ENCODE assay signal across 9 cellular contexts in genomic region chr11:62854825-62855570, GRCh38. TPM values are rescaled to one million over a fixed set of nuclear protein-coding genes. Genes with fewer than 3 reads are reported as not detected.
A peak's percentile ranks its signal among the peaks of the same experiment; 100 is the strongest.
DNase-seq lines count a peak whose midpoint lies in the region; ATAC-seq, FAIRE-seq and TF ChIP-seq lines count a peak whose summit lies in the region.
"Had no signal": no experiment of that assay in that cellular context is flagged by ENCODE, and none has a peak within 500 bp of the region (broad histone marks: within the 10 kb centered on the region; RNA-seq: fewer than 3 reads in every experiment).

No MANE protein-coding gene starts in this region.

- H3K9ac ChIP-seq in ES-I3 (ENCODE audit: low read depth, low read length) (peak overlapping the region; percentile 86), endothelial cell of umbilical vein (replicated peaks; ENCODE audit: extremely low read depth, insufficient read depth, low read length) (peak overlapping the region; percentile 92)

- peak overlapping the region; percentile 91 for H3K4me2 ChIP-seq in endothelial cell of umbilical vein (ENCODE audit: insufficient read depth, low read length)

- DNase-seq in OCI-M1 (lab: John Stamatoyannopoulos, UW) (peak; percentile 43), endothelial cell of umbilical vein (ENCODE audit: low read depth, low spot score) (no peak), ovary (no peak), HPDE6-E6E7 (ENCODE audit: extremely low spot score) (no peak), NCI-H1092 treated with DMSO at 0.1 percent for 48 hours (lab: John Stamatoyannopoulos, UW) (no peak), Kasumi-1 (lab: John Stamatoyannopoulos, UW) (no peak)

- 2 to 3% (median 2%) methylated on average over 15 of the region's 15 CpGs for WGBS in ovary, 3 donors

- H3K9me3 ChIP-seq in ES-I3 (ENCODE audit: control insufficient read depth, insufficient read depth, low read length): no peaks in the 10 kb centered on the region
- H3K9me3 ChIP-seq in endothelial cell of umbilical vein (replicated peaks; ENCODE audit: control insufficient read depth, insufficient read depth, low read length): no peaks in the 10 kb centered on the region
- no peaks in the 10 kb centered on the region for H3K9me3 ChIP-seq in ovary

- peaks cover 8% of the 10 kb centered on the region; the same call in 1 of the 2 replicates for H3K4me1 ChIP-seq in ES-I3 (ENCODE audit: insufficient read depth, low read length)
- H3K4me1 ChIP-seq in endothelial cell of umbilical vein (ENCODE audit: control insufficient read depth, extremely low read depth, insufficient read depth, low read length): peaks cover 24% of the 10 kb centered on the region
- H3K4me1 ChIP-seq in ovary (ENCODE audit: insufficient read depth): peaks cover 6% of the 10 kb centered on the region

- dilution Hi-C loops in endothelial cell of umbilical vein (cut with MboI; ENCODE audit: extremely low pct_ligation_motif_present, low sequenced_read_pairs): no loop called here

- H3K9me1 ChIP-seq in endothelial cell of umbilical vein (replicated peaks; ENCODE audit: control insufficient read depth, extremely low read depth, insufficient read depth, low read length): no peaks in the 10 kb centered on the region

- H3K27me3 ChIP-seq in endothelial cell of umbilical vein (ENCODE audit: control insufficient read depth in 2 of 2, insufficient read depth in 2 of 2, low read length in 2 of 2) (no peaks in the 10 kb centered on the region), ovary (no peaks in the 10 kb centered on the region)

- peak; percentile 57 for FAIRE-seq in endothelial cell of umbilical vein (lab: Jason Lieb, UNC)

- TF ChIP-seq CTCF in endothelial cell of umbilical vein (IDR thresholded peaks at IDR 0.05; ENCODE audit: extremely low read depth in 1 of 2, insufficient read depth in 1 of 2, low read depth in 1 of 2, low read length in 2 of 2) (no peak), ovary (IDR thresholded peaks at IDR 0.05) (no peak)

- CTCF ChIA-PET in endothelial cell of umbilical vein (lab: Charles Lee): interaction anchor here (1.4 to 3.3 kb wide), 4 partner anchors 12 to 460 kb away, joined by 3 to 26 read pairs (median 13); partner anchors contain the start of genes SLC3A2 and TMEM179B

- no peak for TF ChIP-seq POLR2A in endothelial cell of umbilical vein (IDR thresholded peaks at IDR 0.05; ENCODE audit: low read depth, low read length)
- no peak for TF ChIP-seq POLR2A in ovary (IDR thresholded peaks at IDR 0.05)

- TF ChIP-seq EP300 in ovary (IDR thresholded peaks at IDR 0.05): no peak

- H3K79me2 ChIP-seq in endothelial cell of umbilical vein (ENCODE audit: control insufficient read depth, insufficient read depth, low read length): peaks cover 52% of the 10 kb centered on the region

- intact Hi-C loops in endothelial cell of umbilical vein (cut with micrococcal nuclease): loop anchor here (1.0 kb wide), 2 partner anchors 14 to 26 kb away; no protein-coding TSS in a partner anchor
- intact Hi-C loops in ovary (cut with DNase I): loop anchor here in 1 of 4 donors (10.0 kb wide), 1 partner anchor 460 kb away; no protein-coding TSS in a partner anchor

- POLR2A ChIA-PET in endothelial cell of umbilical vein (lab: Charles Lee): interaction anchor here (0.6 to 9.3 kb wide), 15 partner anchors 9 to 388 kb away, joined by 3 to 186 read pairs (median 5); partner anchors contain the start of genes HNRNPUL2, SLC3A2, TAF6L and TEX54

- no peak overlapping the region for H2AFZ ChIP-seq in endothelial cell of umbilical vein (ENCODE audit: low read depth, low read length)

- no peak for ATAC-seq in HG03159 (IDR thresholded peaks at IDR 0.05; ENCODE audit: unreplicated experiment)

- peaks cover 10% of the 10 kb centered on the region for H4K20me1 ChIP-seq in endothelial cell of umbilical vein (replicated peaks; ENCODE audit: control insufficient read depth, extremely low read depth, insufficient read depth, low read length)

- TSS peak; percentile 53 for BruUV-seq in endothelial cell of umbilical vein (replicated peaks; lab: Mats Ljungman, UMichigan)

- peak overlapping the region; percentile 59 to 94 (median 87) for H3K4me3 ChIP-seq in endothelial cell of umbilical vein (replicated peaks in 1 of 3; ENCODE audit: insufficient read depth in 1 of 3, low read depth in 1 of 3, low read length in 3 of 3)
- H3K4me3 ChIP-seq in ovary: peak overlapping the region; percentile 94

- peaks cover 38% of the 10 kb centered on the region for H3K36me3 ChIP-seq in ES-I3 (ENCODE audit: insufficient read depth, low read length)
- peaks cover 12 to 29% of the 10 kb centered on the region in 2 experiments for H3K36me3 ChIP-seq in endothelial cell of umbilical vein (ENCODE audit: control insufficient read depth in 2 of 2, extremely low read depth in 1 of 2, insufficient read depth in 2 of 2, low read length in 2 of 2)
- no peaks in the 10 kb centered on the region for H3K36me3 ChIP-seq in ovary

- H3K27ac ChIP-seq in endothelial cell of umbilical vein (ENCODE audit: insufficient read depth, low read depth, low read length): peak overlapping the region; percentile 32
- peak overlapping the region in 1 of 2 donors; percentile 37 for H3K27ac ChIP-seq in ovary

TF ChIP-seq in endothelial cell of umbilical vein, 7 proteins besides CTCF, POLR2A, EP300 and RAD21 (continues in another document):
- no peak for TF ChIP-seq GATA2 (IDR thresholded peaks at IDR 0.05; ENCODE audit: insufficient read depth, insufficient read length, low read depth, low read length)
- TF ChIP-seq MYC (IDR thresholded peaks at IDR 0.05; ENCODE audit: low read depth, low read length): no peak
- TF ChIP-seq EZH2 (IDR thresholded peaks at IDR 0.05; ENCODE audit: borderline replicate concordance, low read depth, low read length, severe bottlenecking): no peak
- TF ChIP-seq JUN (IDR thresholded peaks at IDR 0.05; ENCODE audit: borderline replicate concordance, insufficient read depth, insufficient read length, low read depth): no peak
- no peak for TF ChIP-seq MAX (IDR thresholded peaks at IDR 0.05; ENCODE audit: insufficient read depth, insufficient read length)

RNA-seq across cellular contexts. Expression of gene WDR74, which starts 15.6 kb away (rescaled TPM):
- 51.7 and 51.8 TPM in 2 replicates for total RNA-seq in endothelial cell of umbilical vein
- 44.7 and 44.8 TPM in 2 replicates for polyA plus RNA-seq in endothelial cell of umbilical vein
- 42.0 and 42.4 TPM in 2 replicates for polyA plus RNA-seq in endothelial cell of umbilical vein (2011; cell fraction: cytosol; rRNA removed)
- polyA plus RNA-seq in endothelial cell of umbilical vein (2011; cell fraction: nucleus; rRNA removed): 86.8 and 87.9 TPM in 2 replicates
- 41.8 and 42.0 TPM in 2 replicates for polyA plus RNA-seq in endothelial cell of umbilical vein (2012)
- polyA minus RNA-seq in endothelial cell of umbilical vein: 72.7 and 87.6 TPM in 2 replicates
- 87.2 TPM for polyA minus RNA-seq in endothelial cell of umbilical vein (2011; cell fraction: cytosol; rRNA and poly(A)+ RNA removed)
- 97.3 and 116 TPM in 2 replicates for polyA minus RNA-seq in endothelial cell of umbilical vein (2011; cell fraction: nucleus; rRNA and poly(A)+ RNA removed)
- 10 to 100 TPM; 36.5 to 70.6 (median 61.1) TPM for total RNA-seq in ovary
- 10 to 100 TPM; 25.1 to 39.4 TPM for polyA plus RNA-seq in ovary

RNA-seq across cellular contexts. Expression of gene TEX54, which starts 22.4 kb away (rescaled TPM):
- total RNA-seq in endothelial cell of umbilical vein: not detected in 2 replicates
- polyA plus RNA-seq in endothelial cell of umbilical vein: not detected in 2 replicates
- polyA plus RNA-seq in endothelial cell of umbilical vein (2011; cell fraction: cytosol; rRNA removed): not detected in 2 replicates
- not detected in 2 replicates for polyA plus RNA-seq in endothelial cell of umbilical vein (2011; cell fraction: nucleus; rRNA removed)
- not detected in 2 replicates for polyA plus RNA-seq in endothelial cell of umbilical vein (2012)
- not detected in 2 replicates for polyA minus RNA-seq in endothelial cell of umbilical vein
- not detected for polyA minus RNA-seq in endothelial cell of umbilical vein (2011; cell fraction: cytosol; rRNA and poly(A)+ RNA removed)
- not detected in 2 replicates for polyA minus RNA-seq in endothelial cell of umbilical vein (2011; cell fraction: nucleus; rRNA and poly(A)+ RNA removed)
- total RNA-seq in ovary: not detected
- polyA plus RNA-seq in ovary: not detected
- total RNA-seq: NCI-H460 had no signal

RNA-seq across cellular contexts. Expression of gene STX5, which starts 23.1 kb away (rescaled TPM):
- total RNA-seq in endothelial cell of umbilical vein (41.3 and 42.8 TPM in 2 replicates), ovary (10 to 100 TPM; 33.2 to 60.7 (median 49.1) TPM)
- polyA plus RNA-seq in endothelial cell of umbilical vein (46.4 and 50.7 TPM in 2 replicates), ovary (10 to 100 TPM; 39.6 to 50.1 TPM)
- 42.9 and 45.1 TPM in 2 replicates for polyA plus RNA-seq in endothelial cell of umbilical vein (2011; cell fraction: cytosol; rRNA removed)
- 42.6 and 48.9 TPM in 2 replicates for polyA plus RNA-seq in endothelial cell of umbilical vein (2011; cell fraction: nucleus; rRNA removed)
- polyA plus RNA-seq in endothelial cell of umbilical vein (2012): 36.1 and 49.4 TPM in 2 replicates
- polyA minus RNA-seq in endothelial cell of umbilical vein: 59.2 and 65.6 TPM in 2 replicates
- polyA minus RNA-seq in endothelial cell of umbilical vein (2011; cell fraction: cytosol; rRNA and poly(A)+ RNA removed): 35.4 TPM
- 26.8 and 30.0 TPM in 2 replicates for polyA minus RNA-seq in endothelial cell of umbilical vein (2011; cell fraction: nucleus; rRNA and poly(A)+ RNA removed)

RNA-seq across cellular contexts. Expression of gene SLC3A2, which starts 25.7 kb away (rescaled TPM):
- total RNA-seq in endothelial cell of umbilical vein (190 and 208 TPM in 2 replicates), ovary (100 to 1,000 TPM in 3 of 7 donors, 10 to 100 TPM in 4; 69.0 to 430 (median 97.7) TPM)
- polyA plus RNA-seq in endothelial cell of umbilical vein (337 and 344 TPM in 2 replicates), ovary (100 to 1,000 TPM in 1 of 2 donors, 10 to 100 TPM in 1; 90.0 to 126 TPM)
- 198 and 221 TPM in 2 replicates for polyA plus RNA-seq in endothelial cell of umbilical vein (2011; cell fraction: cytosol; rRNA removed)
- 576 and 592 TPM in 2 replicates for polyA plus RNA-seq in endothelial cell of umbilical vein (2011; cell fraction: nucleus; rRNA removed)
- 149 and 184 TPM in 2 replicates for polyA plus RNA-seq in endothelial cell of umbilical vein (2012)
- polyA minus RNA-seq in endothelial cell of umbilical vein: 194 and 205 TPM in 2 replicates
- 579 TPM for polyA minus RNA-seq in endothelial cell of umbilical vein (2011; cell fraction: cytosol; rRNA and poly(A)+ RNA removed)
- polyA minus RNA-seq in endothelial cell of umbilical vein (2011; cell fraction: nucleus; rRNA and poly(A)+ RNA removed): 229 and 240 TPM in 2 replicates

RNA-seq across cellular contexts. Expression of gene NXF1, which starts 49.8 kb away (rescaled TPM):
- total RNA-seq in endothelial cell of umbilical vein: 71.4 and 74.4 TPM in 2 replicates
- 99.8 and 101 TPM in 2 replicates for polyA plus RNA-seq in endothelial cell of umbilical vein
- 75.1 and 78.1 TPM in 2 replicates for polyA plus RNA-seq in endothelial cell of umbilical vein (2011; cell fraction: cytosol; rRNA removed)
- 336 and 463 TPM in 2 replicates for polyA plus RNA-seq in endothelial cell of umbilical vein (2011; cell fraction: nucleus; rRNA removed)
- 61.2 and 75.7 TPM in 2 replicates for polyA plus RNA-seq in endothelial cell of umbilical vein (2012)
- polyA minus RNA-seq in endothelial cell of umbilical vein: 75.9 and 84.3 TPM in 2 replicates
- 39.1 TPM for polyA minus RNA-seq in endothelial cell of umbilical vein (2011; cell fraction: cytosol; rRNA and poly(A)+ RNA removed)
- 67.6 and 94.2 TPM in 2 replicates for polyA minus RNA-seq in endothelial cell of umbilical vein (2011; cell fraction: nucleus; rRNA and poly(A)+ RNA removed)
- total RNA-seq in ovary: 10 to 100 TPM; 48.8 to 96.8 (median 77.7) TPM
- 100 to 1,000 TPM in 1 of 2 donors, 10 to 100 TPM in 1; 99.4 to 125 TPM for polyA plus RNA-seq in ovary
